ENCODE assay signal across 7 cellular contexts in the genomic region with DNA sequence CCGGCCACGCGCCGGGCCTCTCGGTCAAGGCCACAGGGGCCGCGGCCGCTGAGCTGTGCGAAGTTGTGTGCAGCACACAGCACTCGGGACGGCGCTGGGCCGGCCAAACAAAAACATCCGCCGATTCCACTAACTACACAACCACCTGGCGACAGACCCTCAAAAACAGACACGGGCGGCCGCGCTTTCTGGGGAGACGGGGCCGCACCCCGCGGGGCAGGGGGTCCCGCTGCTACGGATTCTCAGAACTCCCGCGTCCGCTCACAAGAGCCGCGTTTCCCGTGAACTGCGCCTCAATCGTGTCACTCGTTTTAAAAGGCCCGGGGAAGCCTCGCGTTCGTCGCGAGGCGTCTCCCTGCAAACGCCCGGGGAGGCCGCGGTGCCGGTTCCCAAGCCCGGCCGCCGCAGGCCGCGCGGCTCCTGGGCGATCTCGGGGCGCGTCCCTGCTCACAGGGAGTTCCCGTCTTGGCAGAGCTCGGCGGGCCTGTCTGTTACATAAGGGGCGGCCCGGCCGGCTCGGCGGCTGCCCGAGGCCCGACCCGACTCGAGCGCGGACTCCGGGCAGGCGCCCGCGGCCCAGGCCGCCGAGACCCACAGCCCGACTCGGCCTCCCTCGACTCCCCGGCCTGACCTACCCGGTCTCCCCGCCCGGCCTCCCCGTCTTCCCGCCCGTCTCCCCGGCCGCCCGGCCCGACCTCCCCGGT. TPM values are rescaled to one million over a fixed set of nuclear protein-coding genes. Genes with fewer than 3 reads are reported as not detected.
A peak's percentile ranks its signal among the peaks of the same experiment; 100 is the strongest.
DNase-seq lines count a peak whose midpoint lies in the region; ATAC-seq and TF ChIP-seq lines count a peak whose summit lies in the region.

No MANE protein-coding gene starts in this region.

- H3K27ac ChIP-seq in gastrocnemius medialis = peak overlapping the region; percentile 64 to 90 (median 70)

- H3K9me3 ChIP-seq in gastrocnemius medialis = no peaks in the 10 kb centered on the region

- TF ChIP-seq CTCF in astrocyte of the cerebellum (IDR thresholded peaks at IDR 0.05; ENCODE audit: low read depth, low read length, missing control alignments) = no peak
- TF ChIP-seq CTCF in gastrocnemius medialis (IDR thresholded peaks at IDR 0.05 in 4 of 5, conservative IDR thresholded peaks at IDR 0.05 in 1 of 5) = no peak

- no peaks in the 10 kb centered on the region for H3K27me3 ChIP-seq in gastrocnemius medialis

- ATAC-seq in GM18511 (IDR thresholded peaks at IDR 0.05; ENCODE audit: unreplicated experiment) (peak; percentile 14), gastrocnemius medialis (peak; percentile 46 to 63), HG03097 (IDR thresholded peaks at IDR 0.05; ENCODE audit: low FRiP score, unreplicated experiment) (no peak), GM18861 (IDR thresholded peaks at IDR 0.05; ENCODE audit: unreplicated experiment) (no peak)

- H3K36me3 ChIP-seq in gastrocnemius medialis = peaks cover 3 to 24% of the 10 kb centered on the region in 2 donors

- DNase-seq in NAMALWA (ENCODE audit: low spot score) (peak; percentile 49), astrocyte of the cerebellum (ENCODE audit: low read depth) (no peak), gastrocnemius medialis (peak in 1 of 2 donors; percentile 46)

- no peak for TF ChIP-seq POLR2A in gastrocnemius medialis (IDR thresholded peaks at IDR 0.05)

- in situ Hi-C loops in astrocyte of the cerebellum (cut with HindIII; ENCODE audit: low sequenced_read_pairs) (no loop called here), gastrocnemius medialis (cut with MboI; ENCODE audit: low sequenced_read_pairs in 4 of 4) (no loop called here)

- peaks cover 23 to 36% of the 10 kb centered on the region in 2 donors for H3K4me1 ChIP-seq in gastrocnemius medialis

- H3K4me3 ChIP-seq in astrocyte of the cerebellum (ENCODE audit: low read depth, low read length) = peak overlapping the region; percentile 73
- H3K4me3 ChIP-seq in iPS-11a (ENCODE audit: low read depth, low read length) = peak overlapping the region; percentile 53
- peak overlapping the region; percentile 62 to 70 (median 64) for H3K4me3 ChIP-seq in gastrocnemius medialis

- intact Hi-C loops in gastrocnemius medialis (cut with DNase I; ENCODE audit: low total_unique reads) = loop anchor here (1.0 to 5.0 kb wide), 2 partner anchors 34 to 90 kb away; no protein-coding TSS in a partner anchor

RNA-seq across cellular contexts. Expression of a gene that starts 0.9 kb away (rescaled TPM):
- total RNA-seq in gastrocnemius medialis = 10 to 100 TPM; 15.6 to 25.2 (median 18.1) TPM

RNA-seq across cellular contexts. Expression of a gene that starts 26.9 kb away (rescaled TPM):
- total RNA-seq in gastrocnemius medialis = 1 to 10 TPM; 6.7 to 8.4 (median 7.5) TPM

Comparison
In these comparisons a context has a peak if more than half of its experiments do, and no peak if none do; other contexts are left out.
1. ATAC-seq: peak in GM18511 (single experiment) and gastrocnemius medialis (2 of 2); none in HG03097 (single experiment) and GM18861 (single experiment).
2. Peak in every context shown above with its lines, with median percentiles within 50 percentile points of each other: H3K4me3 ChIP-seq.